12 cellular contexts compared by ENCODE assay signal in the genomic region with DNA sequence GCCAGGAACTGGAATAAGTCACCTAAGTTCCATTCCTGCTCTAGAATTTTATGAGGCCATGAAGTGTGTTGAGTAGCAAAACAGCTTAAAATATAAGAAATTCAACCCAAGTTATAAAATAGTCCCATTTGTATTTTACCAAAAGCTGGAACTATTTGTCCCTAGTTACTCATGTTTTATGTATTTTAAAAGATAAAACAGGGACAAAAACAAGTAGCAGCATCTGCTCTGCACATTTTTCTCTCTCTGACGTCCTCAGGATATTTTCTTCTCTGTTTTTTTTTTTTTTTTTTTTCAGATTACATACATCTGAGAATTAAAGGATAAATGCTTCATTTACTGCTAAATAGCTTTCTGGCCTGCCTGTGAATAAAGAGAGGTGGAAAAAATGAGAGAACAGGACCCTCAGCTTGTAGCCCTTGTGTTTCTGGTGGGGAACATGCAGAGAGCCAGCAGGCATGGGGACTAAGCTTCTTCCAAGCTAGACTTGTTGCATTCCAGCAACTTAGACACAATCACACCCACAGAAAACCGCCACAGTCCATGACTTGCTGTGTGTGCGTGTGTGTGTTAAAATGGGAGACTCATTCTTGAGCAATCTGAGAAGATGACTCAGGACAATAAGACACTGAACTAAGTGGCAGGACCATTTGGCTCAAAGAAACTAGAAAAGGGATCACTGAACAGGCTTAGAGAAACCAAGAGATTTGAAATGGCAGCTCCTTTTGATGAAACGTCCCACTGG.
DNase-seq lines count a peak whose midpoint lies in the region; TF ChIP-seq lines count a peak whose summit lies in the region.
"Had no signal": no experiment of that assay in that cellular context is flagged by ENCODE, and none has a peak within 500 bp of the region (broad histone marks: within the 10 kb centered on the region; RNA-seq: fewer than 3 reads in every experiment).

No MANE protein-coding gene starts in this region.

- no peaks in the 10 kb centered on the region for H3K36me3 Mint-ChIP-seq in activated naive CD4-positive, alpha-beta T cell treated with anti-CD3 and anti-CD28 coated beads, Interleukin-2, amount 10 ng/mL, durations not matched to agents 7 days and 5 days
- no peaks in the 10 kb centered on the region for H3K36me3 Mint-ChIP-seq in Calu3 (ENCODE audit: insufficient read depth, unreplicated experiment)
- H3K36me3 Mint-ChIP-seq: natural killer cell treated with Interleukin-12 subunit alpha and Interleukin-12 subunit beta and Interleukin-15 and Interleukin-18, amount 100 ng/mL, for 72 hours had no signal

- H3K9me3 Mint-ChIP-seq in activated naive CD4-positive, alpha-beta T cell treated with anti-CD3 and anti-CD28 coated beads, Interleukin-2, amount 10 ng/mL, durations not matched to agents 7 days and 5 days, result no peaks in the 10 kb centered on the region
- no peaks in the 10 kb centered on the region for H3K9me3 Mint-ChIP-seq in Calu3 (ENCODE audit: low read depth, unreplicated experiment)

- TF ChIP-seq CTCF in Calu3 (IDR thresholded peaks at IDR 0.05; ENCODE audit: unreplicated experiment) (no peak), GM10266 (IDR thresholded peaks at IDR 0.05; ENCODE audit: control insufficient read depth, insufficient read depth, low read depth, missing control alignments) (no peak)

- DNase-seq in GM03348 (ENCODE audit: low spot score), result peak; percentile 62
- peak; percentile 60 for DNase-seq in RKO (ENCODE audit: low spot score)
- DNase-seq in fibroblast of peridontal ligament (ENCODE audit: extremely low read depth), result peak; percentile 91
- DNase-seq in skeletal muscle cell (ENCODE audit: low read depth), result peak; percentile 98
- DNase-seq in activated naive CD4-positive, alpha-beta T cell treated with anti-CD3 and anti-CD28 coated beads, Interleukin-2, amount 10 ng/mL, durations not matched to agents 7 days and 5 days, result no peak
- DNase-seq in Calu3, result no peak
- no peak for DNase-seq in GM10266 (ENCODE audit: extremely low spot score)
- DNase-seq in activated T-cell treated with anti-CD3 and anti-CD28 coated beads, Interleukin-2, amount 50 U/mL, for 1 hour, result no peak
- DNase-seq: DMS79 treated with DMSO at 0.1 percent for 48 hours, NCI-H2081 treated with DMSO at 0.1 percent for 48 hours had no signal

- CTCF ChIA-PET in activated naive CD4-positive, alpha-beta T cell treated with anti-CD3 and anti-CD28 coated beads, Interleukin-2, amount 10 ng/mL, durations not matched to agents 7 days and 5 days (lab: Charles Lee), result no interaction called here
- CTCF ChIA-PET in Calu3 (lab: Charles Lee), result interaction anchor here (0.6 to 0.7 kb wide), 4 partner anchors 136 to 574 kb away, joined by 3 to 8 read pairs (median 6); no protein-coding TSS in a partner anchor

- BruUV-seq in Calu3 (replicated peaks; lab: Mats Ljungman, UMichigan), result no TSS peak

- no peak overlapping the region for H3K4me3 ChIP-seq in skeletal muscle cell (ENCODE audit: low read depth, low read length)

- no peaks in the 10 kb centered on the region for H3K27me3 Mint-ChIP-seq in activated naive CD4-positive, alpha-beta T cell treated with anti-CD3 and anti-CD28 coated beads, Interleukin-2, amount 10 ng/mL, durations not matched to agents 7 days and 5 days
- H3K27me3 Mint-ChIP-seq in Calu3 (ENCODE audit: unreplicated experiment), result no peaks in the 10 kb centered on the region
- H3K27me3 Mint-ChIP-seq: natural killer cell treated with Interleukin-12 subunit alpha and Interleukin-12 subunit beta and Interleukin-15 and Interleukin-18, amount 100 ng/mL, for 72 hours had no signal

- H3K4me1 Mint-ChIP-seq in activated naive CD4-positive, alpha-beta T cell treated with anti-CD3 and anti-CD28 coated beads, Interleukin-2, amount 10 ng/mL, durations not matched to agents 7 days and 5 days, result no peaks in the 10 kb centered on the region
- H3K4me1 Mint-ChIP-seq in Calu3 (ENCODE audit: low read depth, unreplicated experiment), result no peaks in the 10 kb centered on the region
- H3K4me1 Mint-ChIP-seq: activated T-helper 17 cell treated with anti-CD3 and anti-CD28 coated beads, Interleukin-2, amount 50 U/mL, for 72 hours had no signal

- H3K27ac Mint-ChIP-seq in activated naive CD4-positive, alpha-beta T cell treated with anti-CD3 and anti-CD28 coated beads, Interleukin-2, amount 10 ng/mL, durations not matched to agents 7 days and 5 days, result no peak overlapping the region
- H3K27ac Mint-ChIP-seq in Calu3 (ENCODE audit: unreplicated experiment), result no peak overlapping the region
- H3K27ac Mint-ChIP-seq: activated T-helper 17 cell treated with anti-CD3 and anti-CD28 coated beads, Interleukin-2, amount 50 U/mL, for 72 hours; natural killer cell treated with Interleukin-12 subunit alpha and Interleukin-12 subunit beta and Interleukin-15 and Interleukin-18, amount 100 ng/mL, for 72 hours had no signal

- H3K4me3 Mint-ChIP-seq in activated naive CD4-positive, alpha-beta T cell treated with anti-CD3 and anti-CD28 coated beads, Interleukin-2, amount 10 ng/mL, durations not matched to agents 7 days and 5 days, result no peak overlapping the region
- no peak overlapping the region for H3K4me3 Mint-ChIP-seq in Calu3 (ENCODE audit: low read depth, unreplicated experiment)
- H3K4me3 Mint-ChIP-seq: activated T-helper 17 cell treated with anti-CD3 and anti-CD28 coated beads, Interleukin-2, amount 50 U/mL, for 72 hours; natural killer cell treated with Interleukin-12 subunit alpha and Interleukin-12 subunit beta and Interleukin-15 and Interleukin-18, amount 100 ng/mL, for 72 hours had no signal

- intact Hi-C loops in Calu3 (cut with micrococcal nuclease; ENCODE audit: unreplicated experiment), result no loop called here

Comparison
In these comparisons a context has a peak if more than half of its experiments do, and no peak if none do; other contexts are left out.
1. DNase-seq: peak in GM03348 (single experiment), RKO (single experiment), fibroblast of peridontal ligament (single experiment) and skeletal muscle cell (single experiment); none in activated naive CD4-positive, alpha-beta T cell treated with anti-CD3 and anti-CD28 coated beads, Interleukin-2, amount 10 ng/mL, durations not matched to agents 7 days and 5 days (single experiment), Calu3 (single experiment), GM10266 (single experiment) and activated T-cell treated with anti-CD3 and anti-CD28 coated beads, Interleukin-2, amount 50 U/mL, for 1 hour (single experiment).